17 cellular contexts compared by ENCODE assay signal in the genomic region with DNA sequence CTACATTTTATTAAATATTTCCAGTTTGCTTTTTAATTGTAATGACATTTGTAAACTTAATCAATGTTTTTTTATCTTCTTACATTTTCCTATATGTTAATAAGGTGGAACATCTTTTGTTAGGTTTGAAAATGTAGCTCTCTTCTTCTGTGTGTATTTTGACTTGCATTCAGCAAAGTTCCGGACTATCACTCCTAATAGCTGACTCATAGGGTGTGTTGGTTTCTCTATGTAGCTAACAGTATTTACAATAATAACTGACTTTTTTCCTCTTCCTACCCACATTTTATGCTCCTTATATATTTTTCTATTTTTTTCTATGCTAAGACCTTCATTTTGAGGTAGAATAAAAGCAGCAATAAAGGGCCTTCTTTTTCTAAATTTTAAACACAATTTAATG. TPM values are rescaled to one million over a fixed set of nuclear protein-coding genes. Genes with fewer than 3 reads are reported as not detected.
DNase-seq lines count a peak whose midpoint lies in the region; ATAC-seq, FAIRE-seq and TF ChIP-seq lines count a peak whose summit lies in the region.
"Had no signal": no experiment of that assay in that cellular context is flagged by ENCODE, and none has a peak within 500 bp of the region (broad histone marks: within the 10 kb centered on the region; RNA-seq: fewer than 3 reads in every experiment).

No MANE protein-coding gene starts in this region.

- 33% methylated on average over 1 of the region's 1 CpG for WGBS in A549 (ENCODE audit: missing lambda C conversion rate)
- 19% methylated on average over 1 of the region's 1 CpG for WGBS in K562 (ENCODE audit: insufficient coverage, low coverage, missing lambda C conversion rate)
- WGBS in psoas muscle, 3 donors: 90 to 97% (median 93%) methylated on average over 1 of the region's 1 CpG

- TF ChIP-seq POLR2A in A549 (IDR thresholded peaks at IDR 0.05; ENCODE audit: low read length) (no peak), K562 (conservative IDR thresholded peaks at IDR 0.05) (no peak)

- H3K4me2 ChIP-seq in A549 (peak overlapping the region; percentile 38; the same call in 2 of the 3 replicates), PC-3 (ENCODE audit: low read length) (0 out of 2 replicates have a peak overlapping the region, but pooled peaks have one; percentile 19), K562 (ENCODE audit: insufficient read depth, low read length) (0 out of 2 replicates have a peak overlapping the region, but pooled peaks have one; percentile 32)

- no peak for TF ChIP-seq CTCF in A549 (IDR thresholded peaks at IDR 0.05)
- TF ChIP-seq CTCF in PC-3 (conservative IDR thresholded peaks at IDR 0.05; ENCODE audit: low read depth, low read length): no peak
- TF ChIP-seq CTCF in K562 (IDR thresholded peaks at IDR 0.05 in 2 of 3, conservative IDR thresholded peaks at IDR 0.05 in 1 of 3; ENCODE audit: insufficient read depth in 2 of 3, low read depth in 1 of 3, low read length in 3 of 3): no peak
- no peak for TF ChIP-seq CTCF in progenitor cell of endocrine pancreas (IDR thresholded peaks at IDR 0.05; ENCODE audit: unreplicated experiment)
- TF ChIP-seq CTCF in glutamatergic neuron (IDR thresholded peaks at IDR 0.05; ENCODE audit: partially characterized antibody, unreplicated experiment): no peak
- TF ChIP-seq CTCF in psoas muscle (IDR thresholded peaks at IDR 0.05): no peak

- TF ChIP-seq EP300 in A549 (IDR thresholded peaks at IDR 0.05) (no peak), K562 (IDR thresholded peaks at IDR 0.05; ENCODE audit: low read length) (no peak)

- TF ChIP-seq RAD21 in A549 (conservative IDR thresholded peaks at IDR 0.05 in 1 of 2, IDR thresholded peaks at IDR 0.05 in 1 of 2) (no peak), K562 (CRISPR knock-in tag; conservative IDR thresholded peaks at IDR 0.05 in 1 of 2, IDR thresholded peaks at IDR 0.05 in 1 of 2) (no peak)

- H3K9me1 ChIP-seq in K562 (ENCODE audit: control insufficient read depth, insufficient read depth, low read length): no peaks in the 10 kb centered on the region

- H3K4me3 Mint-ChIP-seq in progenitor cell of endocrine pancreas (ENCODE audit: low read depth): no peak overlapping the region
- H3K4me3 Mint-ChIP-seq in glutamatergic neuron (ENCODE audit: unreplicated experiment): no peak overlapping the region
- H3K4me3 Mint-ChIP-seq: CD4-positive, alpha-beta T cell had no signal

- H3K9me3 ChIP-seq in A549 (no peaks in the 10 kb centered on the region), PC-3 (ENCODE audit: low read length) (no peaks in the 10 kb centered on the region), K562 (replicated peaks; ENCODE audit: control insufficient read depth, insufficient read depth, low read depth, low read length) (no peaks in the 10 kb centered on the region), psoas muscle (no peaks in the 10 kb centered on the region)
- H3K9me3 ChIP-seq: Caco-2 had no signal

- H3K4me3 ChIP-seq in A549: no peak overlapping the region
- no peak overlapping the region for H3K4me3 ChIP-seq in PC-3 (ENCODE audit: low read length)
- H3K4me3 ChIP-seq in K562: no peak overlapping the region
- H3K4me3 ChIP-seq in psoas muscle: no peak overlapping the region

- H3K27ac ChIP-seq in A549 (no peak overlapping the region), PC-3 (ENCODE audit: low read length) (peak overlapping the region; percentile 13; the same call in 1 of the 2 replicates), K562 (ENCODE audit: extremely low read depth, low read depth, low read length) (peak overlapping the region; percentile 62; the same call in 1 of the 3 replicates), psoas muscle (no peak overlapping the region)
- H3K27ac ChIP-seq: C4-2B had no signal

- H3K4me1 Mint-ChIP-seq in progenitor cell of endocrine pancreas (ENCODE audit: low read depth) (no peaks in the 10 kb centered on the region), glutamatergic neuron (ENCODE audit: low read depth, unreplicated experiment) (no peaks in the 10 kb centered on the region)

- in situ Hi-C loops in K562 (cut with MboI): no loop called here

- no peaks in the 10 kb centered on the region for H3K36me3 ChIP-seq in PC-3 (ENCODE audit: low read depth, low read length)
- no peaks in the 10 kb centered on the region for H3K36me3 ChIP-seq in K562 (ENCODE audit: control insufficient read depth, insufficient read depth, low read length)
- H3K36me3 ChIP-seq in psoas muscle (ENCODE audit: insufficient read depth in 1 of 2, low read depth in 1 of 2): no peaks in the 10 kb centered on the region

- H3K27me3 ChIP-seq in PC-3 (ENCODE audit: low read length) (no peaks in the 10 kb centered on the region), K562 (ENCODE audit: control insufficient read depth in 2 of 2, insufficient read depth in 2 of 2, low read length in 2 of 2) (no peaks in the 10 kb centered on the region), psoas muscle (ENCODE audit: insufficient read depth in 3 of 3, low read length in 2 of 3) (no peaks in the 10 kb centered on the region)

- H3F3A ChIP-seq in PC-3 (ENCODE audit: low read length, unreplicated experiment): no peaks in the 10 kb centered on the region

- H3K27me3 Mint-ChIP-seq in progenitor cell of endocrine pancreas (no peaks in the 10 kb centered on the region), glutamatergic neuron (ENCODE audit: unreplicated experiment) (peaks cover 1% of the 10 kb centered on the region)

- intact Hi-C loops in PC-3 (cut with micrococcal nuclease): no loop called here
- intact Hi-C loops in K562 (cut with micrococcal nuclease): no loop called here
- intact Hi-C loops in psoas muscle (cut with DNase I): no loop called here

- peaks cover 24% of the 10 kb centered on the region for H3K4me1 ChIP-seq in A549
- H3K4me1 ChIP-seq in PC-3 (ENCODE audit: insufficient read depth, low read length): no peaks in the 10 kb centered on the region
- peaks cover 0 to 4% of the 10 kb centered on the region in 2 experiments; a peak in 2 of 5 replicates for H3K4me1 ChIP-seq in K562 (replicated peaks in 1 of 2; ENCODE audit: control insufficient read depth in 2 of 2, insufficient read depth in 2 of 2, low read length in 2 of 2)
- H3K4me1 ChIP-seq in psoas muscle: no peaks in the 10 kb centered on the region
- H3K4me1 ChIP-seq: Caco-2 had no signal

- no peak overlapping the region for H3K27ac Mint-ChIP-seq in progenitor cell of endocrine pancreas
- no peak overlapping the region for H3K27ac Mint-ChIP-seq in glutamatergic neuron (ENCODE audit: unreplicated experiment)
- H3K27ac Mint-ChIP-seq: CD4-positive, alpha-beta T cell had no signal

- no peak for ATAC-seq in A549
- ATAC-seq in PC-3: no peak
- ATAC-seq in K562: peak; percentile 62; the same call in 2 of the 3 replicates
- no peak for ATAC-seq in psoas muscle

- H3K36me3 Mint-ChIP-seq in progenitor cell of endocrine pancreas (ENCODE audit: insufficient read depth) (no peaks in the 10 kb centered on the region), glutamatergic neuron (ENCODE audit: unreplicated experiment) (peaks cover 3% of the 10 kb centered on the region)

- FAIRE-seq in A549 (lab: Jason Lieb, UNC) (no peak), K562 (lab: Jason Lieb, UNC) (no peak)
- FAIRE-seq: D721Med had no signal

- H2AFZ ChIP-seq in PC-3 (ENCODE audit: low read length) (no peak overlapping the region), K562 (ENCODE audit: low read depth, low read length) (peak overlapping the region; percentile 29)

- no peaks in the 10 kb centered on the region for H3K9me2 ChIP-seq in PC-3 (replicated peaks; ENCODE audit: low read length)

- DNase-seq in A549 (ENCODE audit: low read depth in 1 of 2, low spot score in 1 of 2): no peak
- DNase-seq in PC-3: peak; percentile 22
- peak in 2 of 4 experiments; percentile 8 to 10 for DNase-seq in K562 (ENCODE audit: extremely low read depth in 1 of 4, low spot score in 3 of 4)
- DNase-seq in progenitor cell of endocrine pancreas (ENCODE audit: low spot score, unreplicated experiment): no peak
- DNase-seq in glutamatergic neuron: no peak
- no peak for DNase-seq in psoas muscle
- DNase-seq: AML-193; Caco-2; CD4-positive, alpha-beta T cell; GDM1; GOT3; H7 had no signal

- BruUV-seq in PC-3 (replicated peaks; lab: Mats Ljungman, UMichigan): no TSS peak
- BruUV-seq in K562 (replicated peaks; lab: Mats Ljungman, UMichigan): no TSS peak

- POLR2A ChIA-PET in A549 (lab: Yijun Ruan, JAX) (no interaction called here), PC-3 (lab: Charles Lee; ENCODE audit: unreplicated experiment) (interaction anchor here (0.7 kb wide), 1 partner anchor 18 kb away, joined by 5 read pairs; no protein-coding TSS in a partner anchor), K562 (lab: Yijun Ruan, JAX) (no interaction called here)

- H3K9ac ChIP-seq in PC-3 (ENCODE audit: low read length) (no peak overlapping the region), K562 (ENCODE audit: insufficient read depth in 1 of 2, low read depth in 2 of 2, low read length in 2 of 2) (0 out of 4 replicates have a peak overlapping the region, but pooled peaks of 1 of the 2 experiments have one; percentile 22)

- CTCF ChIA-PET in A549 (lab: Yijun Ruan, JAX): interaction anchor here (1.1 kb wide), 1 partner anchor 9 kb away, joined by 3 read pairs; no protein-coding TSS in a partner anchor
- CTCF ChIA-PET in PC-3 (lab: Charles Lee): no interaction called here
- CTCF ChIA-PET in K562 (lab: Yijun Ruan, JAX; ENCODE audit: low intra/inter-chr PET ratio): no interaction called here

- H3K79me2 ChIP-seq in PC-3 (ENCODE audit: low read length) (no peaks in the 10 kb centered on the region), K562 (ENCODE audit: control insufficient read depth, insufficient read depth, low read length) (no peaks in the 10 kb centered on the region)

- H3K9me3 Mint-ChIP-seq in progenitor cell of endocrine pancreas (ENCODE audit: low read depth) (peaks cover 13% of the 10 kb centered on the region), glutamatergic neuron (ENCODE audit: unreplicated experiment) (no peaks in the 10 kb centered on the region)

- H4K20me1 ChIP-seq in PC-3 (ENCODE audit: low read length): no peaks in the 10 kb centered on the region
- no peaks in the 10 kb centered on the region for H4K20me1 ChIP-seq in K562 (replicated peaks; ENCODE audit: control insufficient read depth, insufficient read depth, low read length)

RNA-seq across cellular contexts. Expression of a gene that starts 28.1 kb away (rescaled TPM):
- polyA plus RNA-seq in A549 (2011; rRNA removed): 0.04 and 0.06 TPM in 2 replicates
- 0.08 TPM in 1 of 2 replicates, not detected in the other for polyA plus RNA-seq in A549 (2012; cell fraction: cytosol; rRNA removed)
- 0.01 TPM in 1 of 2 replicates, not detected in the other for polyA plus RNA-seq in A549 (2012; cell fraction: nucleus; rRNA removed)
- polyA plus RNA-seq in A549 (2017; fragmentation: RNase III; extraction: RNeasy Plus Mini Kit Qiagen cat#74134 plus additional on column Dnase treatment): 0.03 to 0.09 TPM (median 0.04 TPM) in 3 replicates
- polyA minus RNA-seq in A549 (2011; rRNA and poly(A)+ RNA removed): 0.04 and 0.10 TPM in 2 replicates
- not detected in 2 replicates for total RNA-seq in PC-3 (2014; rRNA removed)
- total RNA-seq in K562 (2011; cell fraction: chromatin; rRNA removed; ENCODE audit: low replicate concordance): 15.2 and 16.8 TPM in 2 replicates
- 7.8 and 9.7 TPM in 2 replicates for total RNA-seq in K562 (2011; cell fraction: nucleolus; rRNA removed)
- 8.2 and 9.5 TPM in 2 replicates for total RNA-seq in K562 (2011; cell fraction: nucleoplasm; rRNA removed)
- 14.1 and 16.3 TPM in 2 replicates for total RNA-seq in K562 (2014; rRNA removed)
- total RNA-seq in K562 (2014; rRNA removed; fragmentation: Illumina TruSeq; extraction: Trizol): 11.6 and 15.4 TPM in 2 replicates
- total RNA-seq in K562 (2015; rRNA removed; fragmentation: Illumina TruSeq; extraction: Trizol): 42.9 and 45.7 TPM in 2 replicates
- total RNA-seq in K562 (2021): 11.1 and 12.1 TPM in 2 replicates
- 4.3 and 4.9 TPM in 2 replicates for polyA plus RNA-seq in K562 (2011; rRNA removed)
- polyA plus RNA-seq in K562 (2011; cell fraction: cytosol; rRNA removed): 2.0 and 3.8 TPM in 2 replicates
- 13.9 and 16.0 TPM in 2 replicates for polyA plus RNA-seq in K562 (2011; cell fraction: nucleus; rRNA removed)
- polyA plus RNA-seq in K562 (2012): 7.2 and 11.9 TPM in 2 replicates
- 16.5 and 18.2 TPM in 2 replicates for polyA plus RNA-seq in K562 (2014; fragmentation: Illumina TruSeq; extraction: Trizol)
- polyA plus RNA-seq in K562 (2014; fragmentation: Nextera tagmentation; extraction: Ambion mirVana): 1 to 10 TPM; 6.1 to 9.4 TPM
- polyA plus RNA-seq in K562 (2014; rRNA removed): 11.9 and 12.1 TPM in 2 replicates
- 10.2 and 20.7 TPM in 2 replicates for polyA minus RNA-seq in K562 (2011; rRNA and poly(A)+ RNA removed)
- polyA minus RNA-seq in K562 (2011; cell fraction: cytosol; rRNA and poly(A)+ RNA removed): 3.5 and 6.1 TPM in 2 replicates
- 21.7 and 55.0 TPM in 2 replicates for polyA minus RNA-seq in K562 (2011; cell fraction: nucleus; rRNA and poly(A)+ RNA removed)
- 1.9 and 2.3 TPM in 2 replicates for total RNA-seq in progenitor cell of endocrine pancreas
- 22.0 TPM for total RNA-seq in glutamatergic neuron (ENCODE audit: unreplicated experiment)
- total RNA-seq in psoas muscle: under 1 TPM; 0.15 to 0.46 (median 0.30) TPM
- under 1 TPM; 0.01 to 0.39 (median 0.03) TPM for polyA plus RNA-seq in psoas muscle
- total RNA-seq: A172, Caco-2, HT-29 had no signal
- polyA plus RNA-seq: BJ had no signal

Comparison
In these comparisons a context has a peak if more than half of its experiments do, and no peak if none do; other contexts are left out.
1. H3K27ac ChIP-seq: peak in PC-3 (single experiment) and K562 (single experiment); none in A549 (0 of 2) and psoas muscle (single experiment).
2. Peak in every context shown above with its lines, with median percentiles within 50 percentile points of each other: H3K4me2 ChIP-seq.